Comparison of ENCODE assay signal across 8 cellular contexts in genomic region chr10:72260588-72261322, GRCh38. TPM values are rescaled to one million over a fixed set of nuclear protein-coding genes. Genes with fewer than 3 reads are reported as not detected.
DNase-seq lines count a peak whose midpoint lies in the region; ATAC-seq, FAIRE-seq and TF ChIP-seq lines count a peak whose summit lies in the region.

No MANE protein-coding gene starts in this region.

- H3K14ac ChIP-seq in neuronal stem cell (ENCODE audit: low read length): no peak overlapping the region

- H3K79me1 ChIP-seq in neuronal stem cell (ENCODE audit: low read depth, low read length): no peaks in the 10 kb centered on the region

- TF ChIP-seq CTCF in Caco-2 (IDR thresholded peaks at IDR 0.05; ENCODE audit: insufficient read depth in 1 of 2, low read depth in 1 of 2, low read length in 1 of 2, severe bottlenecking in 1 of 2, unreplicated experiment in 1 of 2) (peak in 1 of 2 experiments; percentile 31), RWPE1 (conservative IDR thresholded peaks at IDR 0.05; ENCODE audit: low read depth) (no peak)

- POLR2A ChIA-PET in Caco-2 (lab: Charles Lee): interaction anchor here (0.5 to 7.3 kb wide), 20 partner anchors 9 to 189 kb away, joined by 3 to 163 read pairs (median 4); partner anchors contain the start of genes ANAPC16, ASCC1, DDIT4 and DNAJB12
- POLR2A ChIA-PET in RWPE1 (lab: Yijun Ruan, JAX; ENCODE audit: low non-redundant PET): interaction anchor here (0.6 to 1.9 kb wide), 5 partner anchors 10 to 84 kb away, joined by 4 to 22 read pairs (median 6); partner anchors contain the start of gene DDIT4

- no peaks in the 10 kb centered on the region for H3K27me3 ChIP-seq in Caco-2 (replicated peaks; ENCODE audit: control insufficient read depth, insufficient read depth, low read length)
- no peaks in the 10 kb centered on the region for H3K27me3 ChIP-seq in neuronal stem cell (ENCODE audit: control insufficient read depth in 3 of 3, insufficient read depth in 3 of 3, low read depth in 1 of 3, low read length in 3 of 3)

- H3K4me2 ChIP-seq in neuronal stem cell (ENCODE audit: insufficient read depth, low read length, poor library complexity, severe bottlenecking): peak overlapping the region; percentile 61

- H3K27ac ChIP-seq in RWPE1 (peak overlapping the region; percentile 100), neuronal stem cell (replicated peaks; ENCODE audit: low read length) (peak overlapping the region; percentile 98), temporal lobe (ENCODE audit: low read depth, low read length) (peak overlapping the region; percentile 99)

- H3K18ac ChIP-seq in neuronal stem cell (ENCODE audit: low read length): peak overlapping the region; percentile 90

- peak overlapping the region; percentile 68 for H3K9ac ChIP-seq in neuronal stem cell (ENCODE audit: low read depth, low read length, poor library complexity)

- H2BK12ac ChIP-seq in neuronal stem cell (ENCODE audit: low read length): no peak overlapping the region

- H3K27ac Mint-ChIP-seq in Caco-2 (ENCODE audit: unreplicated experiment): peak overlapping the region; percentile 96

- no peaks in the 10 kb centered on the region for H3K9me3 Mint-ChIP-seq in Caco-2 (ENCODE audit: unreplicated experiment)

- peak overlapping the region; percentile 61 for H3K4me3 ChIP-seq in Caco-2 (ENCODE audit: low read depth, low read length)
- H3K4me3 ChIP-seq in neuronal stem cell (ENCODE audit: low read length in 2 of 2): peak overlapping the region; percentile 52 to 56

- H3K36me3 Mint-ChIP-seq in Caco-2 (ENCODE audit: insufficient read depth, unreplicated experiment): peaks cover 19% of the 10 kb centered on the region

- peak; percentile 91 for FAIRE-seq in HTR-8/SVneo (lab: Jason Lieb, UNC)

- CTCF ChIA-PET in Caco-2 (lab: Charles Lee): interaction anchor here (0.6 to 3.3 kb wide), 11 partner anchors 13 to 212 kb away, joined by 3 to 40 read pairs (median 5); partner anchors contain the start of genes ANAPC16, ASCC1 and DDIT4
- CTCF ChIA-PET in RWPE1 (lab: Yijun Ruan, JAX): interaction anchor here (0.5 to 2.7 kb wide), 7 partner anchors 10 to 784 kb away, joined by 3 to 16 read pairs (median 3); partner anchors contain the start of gene DDIT4

- peak overlapping the region; percentile 44 for H2BK120ac ChIP-seq in neuronal stem cell (ENCODE audit: low read depth, low read length)

- ATAC-seq in GM21381 (IDR thresholded peaks at IDR 0.05; ENCODE audit: unreplicated experiment): peak; percentile 67

- peak overlapping the region; percentile 83 for H2BK5ac ChIP-seq in neuronal stem cell (ENCODE audit: low read length)

- no peak overlapping the region for H3K4ac ChIP-seq in neuronal stem cell (ENCODE audit: low read length)

- H2AFZ ChIP-seq in neuronal stem cell (ENCODE audit: low read length): peak overlapping the region; percentile 67

- H4K91ac ChIP-seq in neuronal stem cell (ENCODE audit: low read depth, low read length, poor library complexity): no peak overlapping the region

- peaks cover 29% of the 10 kb centered on the region for H3K4me1 Mint-ChIP-seq in Caco-2 (ENCODE audit: low read depth, unreplicated experiment)

- no TSS peak for BruUV-seq in Caco-2 (replicated peaks; lab: Mats Ljungman, UMichigan)

- peaks cover 22% of the 10 kb centered on the region for H3K4me1 ChIP-seq in Caco-2
- peaks cover 29 to 33% of the 10 kb centered on the region in 2 donors for H3K4me1 ChIP-seq in neuronal stem cell (ENCODE audit: control insufficient read depth in 2 of 2, insufficient read depth in 1 of 2, low read depth in 1 of 2, low read length in 2 of 2)

- peak overlapping the region; percentile 91 for H3K4me3 Mint-ChIP-seq in Caco-2 (ENCODE audit: unreplicated experiment)

- H2BK15ac ChIP-seq in neuronal stem cell (ENCODE audit: low read length): no peak overlapping the region

- no peak overlapping the region for H4K8ac ChIP-seq in neuronal stem cell (ENCODE audit: low read depth, low read length)

- intact Hi-C loops in Caco-2 (cut with micrococcal nuclease; ENCODE audit: unreplicated experiment): loop anchor here (1.0 to 5.0 kb wide), 6 partner anchors 12 to 88 kb away; no protein-coding TSS in a partner anchor

- H3K36me3 ChIP-seq in Caco-2 (ENCODE audit: control insufficient read depth, insufficient read depth, low read length) (no peaks in the 10 kb centered on the region), neuronal stem cell (replicated peaks in 1 of 2; ENCODE audit: control insufficient read depth in 2 of 2, insufficient read depth in 2 of 2, low read length in 2 of 2) (no peaks in the 10 kb centered on the region)

- DNase-seq in Caco-2: peak; percentile 94 to 98
- peak; percentile 88 for DNase-seq in HTR-8/SVneo (ENCODE audit: insufficient read length, low spot score)
- peak; percentile 97 for DNase-seq in RWPE1 (ENCODE audit: low spot score)
- DNase-seq in activated gamma-delta T cell (lab: John Stamatoyannopoulos, UW): peak; percentile 79
- DNase-seq in foreskin melanocyte: peak; percentile 99
- DNase-seq in neuronal stem cell (ENCODE audit: low spot score): peak; percentile 97

- no peaks in the 10 kb centered on the region for H3K27me3 Mint-ChIP-seq in Caco-2 (ENCODE audit: insufficient read depth, unreplicated experiment)

- no CpG with 5 or more reads among the region's 38 CpGs for WGBS in neuronal stem cell (ENCODE audit: extremely low coverage in 2 of 2, insufficient read length in 2 of 2, insufficient replicate concordance in 1 of 2), 2 donors

- peak overlapping the region; percentile 49 for H2AK5ac ChIP-seq in neuronal stem cell (ENCODE audit: low read depth, low read length)

- H3K23ac ChIP-seq in neuronal stem cell (ENCODE audit: low read depth, low read length, poor library complexity): peak overlapping the region; percentile 76

- H3K9me3 ChIP-seq in Caco-2 (no peaks in the 10 kb centered on the region), neuronal stem cell (replicated peaks in 1 of 2; ENCODE audit: control insufficient read depth in 2 of 2, insufficient read depth in 1 of 2, low read depth in 1 of 2, low read length in 2 of 2) (no peaks in the 10 kb centered on the region)

RNA-seq across cellular contexts. Expression of gene DDIT4, which starts 13.0 kb away (rescaled TPM):
- total RNA-seq in Caco-2 (2022) (152 and 155 TPM in 2 replicates), temporal lobe (20.4 TPM)
- polyA plus RNA-seq in neuronal stem cell (2013, experiment 1 of 2): 58.0 TPM
- polyA plus RNA-seq in neuronal stem cell (2013, experiment 2 of 2): 58.6 TPM

RNA-seq across cellular contexts. Expression of gene ASCC1, which starts 44.7 kb away (rescaled TPM):
- 60.1 and 73.7 TPM in 2 replicates for total RNA-seq in Caco-2 (2022)
- 34.4 TPM for polyA plus RNA-seq in neuronal stem cell (2013, experiment 1 of 2)
- polyA plus RNA-seq in neuronal stem cell (2013, experiment 2 of 2): 33.0 TPM
- total RNA-seq in temporal lobe: 35.9 TPM

RNA-seq across cellular contexts. Expression of gene ANAPC16, which starts 44.9 kb away (rescaled TPM):
- total RNA-seq in Caco-2 (2022): 134 and 144 TPM in 2 replicates
- polyA plus RNA-seq in neuronal stem cell (2013, experiment 1 of 2): 86.8 TPM
- 88.2 TPM for polyA plus RNA-seq in neuronal stem cell (2013, experiment 2 of 2)
- 17.0 TPM for total RNA-seq in temporal lobe

Comparison
In these comparisons a context has a peak if more than half of its experiments do, and no peak if none do; other contexts are left out.
1. Peak in every context shown above with its lines: DNase-seq, ATAC-seq, H3K4me3 ChIP-seq and H3K27ac ChIP-seq.